21 cellular contexts compared by ENCODE assay signal in genomic region chr12:32920506-32921085, GRCh38. TPM values are rescaled to one million over a fixed set of nuclear protein-coding genes. Genes with fewer than 3 reads are reported as not detected.
DNase-seq lines count a peak whose midpoint lies in the region; ATAC-seq, FAIRE-seq and TF ChIP-seq lines count a peak whose summit lies in the region.
"Had no signal": no experiment of that assay in that cellular context is flagged by ENCODE, and none has a peak within 500 bp of the region (broad histone marks: within the 10 kb centered on the region; RNA-seq: fewer than 3 reads in every experiment).

No MANE protein-coding gene starts in this region.

- intact Hi-C loops in dendritic cell treated with granulocyte-macrophage colony-stimulating factor and Interleukin-4, amounts not matched to agents 40 ng/mL and 50 ng/mL, for 4 days (cut with micrococcal nuclease), result no loop called here
- intact Hi-C loops in prostate gland (cut with DNase I), result no loop called here
- intact Hi-C loops in tibial artery (cut with DNase I; ENCODE audit: low total_unique reads), result no loop called here

- no peak overlapping the region for H3K4me3 Mint-ChIP-seq in dendritic cell treated with granulocyte-macrophage colony-stimulating factor and Interleukin-4, amounts not matched to agents 40 ng/mL and 50 ng/mL, for 4 days
- H3K4me3 Mint-ChIP-seq: activated CD4-positive, alpha-beta T cell treated with anti-CD3 and anti-CD28 coated beads for 36 hours; activated naive CD4-positive, alpha-beta T cell treated with anti-CD3 and anti-CD28 coated beads, Interleukin-2, amount 10 ng/mL, durations not matched to agents 7 days and 5 days; memory B cell had no signal

- no peak for ATAC-seq in GM21737 (IDR thresholded peaks at IDR 0.05; ENCODE audit: unreplicated experiment)
- ATAC-seq: activated CD4-positive, alpha-beta T cell treated with anti-CD3 and anti-CD28 coated beads for 36 hours; gastrocnemius medialis had no signal

- TF ChIP-seq POLR2A in prostate gland (IDR thresholded peaks at IDR 0.05), result no peak
- TF ChIP-seq POLR2A in GM12891 (IDR thresholded peaks at IDR 0.05; ENCODE audit: low read depth, low read length), result no peak

- no peak for TF ChIP-seq CTCF in prostate gland (IDR thresholded peaks at IDR 0.05)
- no peak for TF ChIP-seq CTCF in tibial artery (IDR thresholded peaks at IDR 0.05)

- H3K4me1 ChIP-seq in prostate gland (replicated peaks) (no peaks in the 10 kb centered on the region), tibial artery (no peaks in the 10 kb centered on the region)
- H3K4me1 ChIP-seq: gastrocnemius medialis, HAP-1, Peyer's patch had no signal

- no peak for FAIRE-seq in GM12891 (lab: Jason Lieb, UNC)

- H3K4me1 Mint-ChIP-seq in dendritic cell treated with granulocyte-macrophage colony-stimulating factor and Interleukin-4, amounts not matched to agents 40 ng/mL and 50 ng/mL, for 4 days (ENCODE audit: low read depth), result peaks cover 8% of the 10 kb centered on the region
- H3K4me1 Mint-ChIP-seq: activated CD4-positive, alpha-beta T cell treated with anti-CD3 and anti-CD28 coated beads for 36 hours; activated naive CD4-positive, alpha-beta T cell treated with anti-CD3 and anti-CD28 coated beads, Interleukin-2, amount 10 ng/mL, durations not matched to agents 7 days and 5 days; memory B cell had no signal

- no peaks in the 10 kb centered on the region for H3K27me3 ChIP-seq in prostate gland (replicated peaks; ENCODE audit: insufficient read depth)
- H3K27me3 ChIP-seq in tibial artery, result no peaks in the 10 kb centered on the region
- H3K27me3 ChIP-seq: gastrocnemius medialis, Peyer's patch had no signal

- WGBS in prostate gland, result 42% methylated on average over 8 of the region's 8 CpGs

- H3K4me3 ChIP-seq in prostate gland, result no peak overlapping the region
- no peak overlapping the region for H3K4me3 ChIP-seq in tibial artery
- H3K4me3 ChIP-seq: gastrocnemius medialis, HAP-1, Peyer's patch had no signal

- peak overlapping the region; percentile 74 for H3K27ac Mint-ChIP-seq in dendritic cell treated with granulocyte-macrophage colony-stimulating factor and Interleukin-4, amounts not matched to agents 40 ng/mL and 50 ng/mL, for 4 days
- H3K27ac Mint-ChIP-seq: activated CD4-positive, alpha-beta T cell treated with anti-CD3 and anti-CD28 coated beads for 36 hours; activated naive CD4-positive, alpha-beta T cell treated with anti-CD3 and anti-CD28 coated beads, Interleukin-2, amount 10 ng/mL, durations not matched to agents 7 days and 5 days; memory B cell had no signal

- H3K36me3 ChIP-seq in prostate gland (no peaks in the 10 kb centered on the region), tibial artery (no peaks in the 10 kb centered on the region)
- H3K36me3 ChIP-seq: gastrocnemius medialis, HAP-1, Peyer's patch had no signal

- no peaks in the 10 kb centered on the region for H3K36me3 Mint-ChIP-seq in dendritic cell treated with granulocyte-macrophage colony-stimulating factor and Interleukin-4, amounts not matched to agents 40 ng/mL and 50 ng/mL, for 4 days (ENCODE audit: low read depth)
- H3K36me3 Mint-ChIP-seq: activated naive CD4-positive, alpha-beta T cell treated with anti-CD3 and anti-CD28 coated beads, Interleukin-2, amount 10 ng/mL, durations not matched to agents 7 days and 5 days; memory B cell had no signal

- peak; percentile 1 for DNase-seq in ELR (ENCODE audit: low read depth)
- DNase-seq in NCI-H69 (lab: John Stamatoyannopoulos, UW), result peak; percentile 0
- no peak for DNase-seq in prostate gland (ENCODE audit: low spot score)
- DNase-seq in tibial artery, result no peak
- no peak for DNase-seq in SKM-1 (lab: John Stamatoyannopoulos, UW; ENCODE audit: unreplicated experiment)
- DNase-seq in GM12891 (ENCODE audit: insufficient read length, low spot score), result no peak
- DNase-seq: activated CD4-positive, alpha-beta T cell treated with anti-CD3 and anti-CD28 coated beads for 36 hours; activated naive CD4-positive, alpha-beta T cell treated with anti-CD3 and anti-CD28 coated beads, Interleukin-2, amount 10 ng/mL, durations not matched to agents 7 days and 5 days; C1 segment of cervical spinal cord; effector memory CD4-positive, alpha-beta T cell; gastrocnemius medialis; NCI-H1694; NCI-H446 treated with DMSO at 0.1 percent for 48 hours; occipital lobe; Peyer's patch; stimulated activated CD4-positive, alpha-beta T cell treated with anti-CD3 and anti-CD28 coated beads, Interleukin-12 subunit alpha, Interleukin-12 subunit beta, amount 100 ng/mL, for 4 hours had no signal

- peak overlapping the region; percentile 29 to 45 for H3K27ac ChIP-seq in prostate gland
- no peak overlapping the region for H3K27ac ChIP-seq in tibial artery
- H3K27ac ChIP-seq: gastrocnemius medialis, KMS-11, Peyer's patch had no signal

- peaks cover 3% of the 10 kb centered on the region for H3K27me3 Mint-ChIP-seq in dendritic cell treated with granulocyte-macrophage colony-stimulating factor and Interleukin-4, amounts not matched to agents 40 ng/mL and 50 ng/mL, for 4 days
- H3K27me3 Mint-ChIP-seq: activated CD4-positive, alpha-beta T cell treated with anti-CD3 and anti-CD28 coated beads for 36 hours; activated naive CD4-positive, alpha-beta T cell treated with anti-CD3 and anti-CD28 coated beads, Interleukin-2, amount 10 ng/mL, durations not matched to agents 7 days and 5 days had no signal

- H3K9me3 ChIP-seq in prostate gland (no peaks in the 10 kb centered on the region), tibial artery (no peaks in the 10 kb centered on the region)
- H3K9me3 ChIP-seq: gastrocnemius medialis, HAP-1, Peyer's patch had no signal

- no peaks in the 10 kb centered on the region for H3K9me3 Mint-ChIP-seq in dendritic cell treated with granulocyte-macrophage colony-stimulating factor and Interleukin-4, amounts not matched to agents 40 ng/mL and 50 ng/mL, for 4 days
- H3K9me3 Mint-ChIP-seq: activated naive CD4-positive, alpha-beta T cell treated with anti-CD3 and anti-CD28 coated beads, Interleukin-2, amount 10 ng/mL, durations not matched to agents 7 days and 5 days; memory B cell had no signal

TF ChIP-seq in GM12891, 5 proteins besides CTCF, POLR2A, EP300 and RAD21:
- TF ChIP-seq POLR2AphosphoS5 (IDR thresholded peaks at IDR 0.05; ENCODE audit: low read depth, low read length) (no peak), POU2F2 (IDR thresholded peaks at IDR 0.05; ENCODE audit: low read depth, low read length) (no peak), TAF1 (IDR thresholded peaks at IDR 0.05; ENCODE audit: low read depth, low read length) (no peak), PAX5 (IDR thresholded peaks at IDR 0.05; ENCODE audit: insufficient read depth, low read length, severe bottlenecking) (no peak), SPI1 (IDR thresholded peaks at IDR 0.05; ENCODE audit: low read depth, low read length) (no peak)

RNA-seq across cellular contexts. Expression of gene PKP2, which starts 24.0 kb away (rescaled TPM):
- total RNA-seq in prostate gland, result 10 to 100 TPM; 28.0 to 35.2 TPM
- polyA plus RNA-seq in GM12891 (2012; ENCODE audit: low read depth, missing spikeins), result not detected

Comparison
In these comparisons a context has a peak if more than half of its experiments do, and no peak if none do; other contexts are left out.
1. DNase-seq: peak in ELR (single experiment) and NCI-H69 (single experiment); none in prostate gland (single experiment), tibial artery (0 of 2), SKM-1 (single experiment) and GM12891 (single experiment).
2. H3K27ac ChIP-seq: peak in prostate gland (2 of 2); none in tibial artery (0 of 2).